ENCODE assay signal across 17 cellular contexts in genomic region chr6:140567469-140567868, GRCh38.
A peak's percentile ranks its signal among the peaks of the same experiment; 100 is the strongest.
DNase-seq lines count a peak whose midpoint lies in the region; ATAC-seq and TF ChIP-seq lines count a peak whose summit lies in the region.
"Had no signal": no experiment of that assay in that cellular context is flagged by ENCODE, and none has a peak within 500 bp of the region (broad histone marks: within the 10 kb centered on the region; RNA-seq: fewer than 3 reads in every experiment).

No MANE protein-coding gene starts in this region.

- H3K4me3 Mint-ChIP-seq in activated T-helper 1 cell treated with anti-CD3 and anti-CD28 coated beads, Interleukin-12 subunit alpha, Interleukin-12 subunit beta, Interleukin-2, Interleukin-4 antibody, amounts not matched to agents 30 ng/mL and 10 ng/mL and 1 ng/mL, durations not matched to agents 14 hours and 24 hours and 36 hours, result peak overlapping the region; percentile 44

- no peaks in the 10 kb centered on the region for H3K36me3 ChIP-seq in HEK293 (ENCODE audit: control insufficient read depth in 2 of 2, insufficient read depth in 1 of 2, low read length in 2 of 2)
- H3K36me3 ChIP-seq: BE2C, pancreas, vagina had no signal

- CTCF ChIA-PET in HEK293 (lab: Yijun Ruan, JAX), result interaction anchor here (0.6 kb wide), 2 partner anchors 11 to 381 kb away, joined by 3 to 4 read pairs; no protein-coding TSS in a partner anchor

- H3K27me3 Mint-ChIP-seq in activated T-helper 1 cell treated with anti-CD3 and anti-CD28 coated beads, Interleukin-12 subunit alpha, Interleukin-12 subunit beta, Interleukin-2, Interleukin-4 antibody, amounts not matched to agents 30 ng/mL and 10 ng/mL and 1 ng/mL, durations not matched to agents 14 hours and 24 hours and 36 hours (ENCODE audit: insufficient read depth), result peaks cover 4% of the 10 kb centered on the region

- TF ChIP-seq POLR2A in GM18505 (IDR thresholded peaks at IDR 0.05; ENCODE audit: borderline replicate concordance, extremely low read depth, insufficient read depth, insufficient read length), result no peak

- no peaks in the 10 kb centered on the region for H3K9me3 Mint-ChIP-seq in activated T-helper 1 cell treated with anti-CD3 and anti-CD28 coated beads, Interleukin-12 subunit alpha, Interleukin-12 subunit beta, Interleukin-2, Interleukin-4 antibody, amounts not matched to agents 30 ng/mL and 10 ng/mL and 1 ng/mL, durations not matched to agents 14 hours and 24 hours and 36 hours

- no peak for DNase-seq in activated T-helper 1 cell treated with anti-CD3 and anti-CD28 coated beads, Interleukin-12 subunit alpha, Interleukin-12 subunit beta, Interleukin-2, Interleukin-4 antibody, amounts not matched to agents 30 ng/mL and 10 ng/mL and 1 ng/mL, durations not matched to agents 14 hours and 24 hours and 36 hours (ENCODE audit: low spot score)
- peak; percentile 37 for DNase-seq in fibroblast of mammary gland (ENCODE audit: low read depth)
- no peak for DNase-seq in sciatic nerve (ENCODE audit: low spot score)
- DNase-seq in NOMO-1 treated with DMSO at 0.1 percent for 48 hours (lab: John Stamatoyannopoulos, UW; ENCODE audit: unreplicated experiment), result no peak
- no peak for DNase-seq in mucosa of gallbladder (ENCODE audit: low spot score)
- DNase-seq: activated effector memory CD4-positive, alpha-beta T cell treated with Interleukin-2 at 50 U/mL for 16 hours; BE2C; cerebellar nuclear complex; foreskin keratinocyte; NCI-H1436; NCI-H82; pancreas; stimulated activated CD4-positive, alpha-beta T cell treated with anti-CD3 and anti-CD28 coated beads, Interleukin-2, amount 100 ng/mL, for 48 hours; T-helper 9 cell had no signal

- peaks cover 29% of the 10 kb centered on the region for H3K4me1 Mint-ChIP-seq in activated T-helper 1 cell treated with anti-CD3 and anti-CD28 coated beads, Interleukin-12 subunit alpha, Interleukin-12 subunit beta, Interleukin-2, Interleukin-4 antibody, amounts not matched to agents 30 ng/mL and 10 ng/mL and 1 ng/mL, durations not matched to agents 14 hours and 24 hours and 36 hours (ENCODE audit: low read depth)

- H3K36me3 Mint-ChIP-seq in activated T-helper 1 cell treated with anti-CD3 and anti-CD28 coated beads, Interleukin-12 subunit alpha, Interleukin-12 subunit beta, Interleukin-2, Interleukin-4 antibody, amounts not matched to agents 30 ng/mL and 10 ng/mL and 1 ng/mL, durations not matched to agents 14 hours and 24 hours and 36 hours (ENCODE audit: low read depth), result peaks cover 4% of the 10 kb centered on the region

- peak; percentile 48 for ATAC-seq in sciatic nerve
- no peak for ATAC-seq in GM18505 (IDR thresholded peaks at IDR 0.05; ENCODE audit: unreplicated experiment)

- H3K4me3 ChIP-seq in HEK293 (ENCODE audit: low read depth, low read length) (no peak overlapping the region), fibroblast of mammary gland (ENCODE audit: control insufficient read depth, low read depth, low read length) (no peak overlapping the region)
- H3K4me3 ChIP-seq: pancreas, vagina had no signal

- POLR2A ChIA-PET in HEK293 (lab: Yijun Ruan, JAX), result no interaction called here

- H3K9me3 ChIP-seq in HEK293 (ENCODE audit: control insufficient read depth, insufficient read depth, low read depth, low read length), result no peaks in the 10 kb centered on the region
- H3K9me3 ChIP-seq: BE2C, pancreas, vagina had no signal

- H3K27ac ChIP-seq in HEK293 (ENCODE audit: extremely low read depth, low read depth, low read length), result no peak overlapping the region
- H3K27ac ChIP-seq: foreskin keratinocyte, pancreas, vagina had no signal

- intact Hi-C loops in activated T-helper 1 cell treated with anti-CD3 and anti-CD28 coated beads, Interleukin-12 subunit alpha, Interleukin-12 subunit beta, Interleukin-2, Interleukin-4 antibody, amounts not matched to agents 30 ng/mL and 10 ng/mL and 1 ng/mL, durations not matched to agents 14 hours and 24 hours and 36 hours (cut with micrococcal nuclease), result loop anchor here (1.0 kb wide), 1 partner anchor 19 kb away; no protein-coding TSS in a partner anchor
- intact Hi-C loops in sciatic nerve (cut with DNase I), result no loop called here

- TF ChIP-seq CTCF in HEK293 (tag by site-specific recombination; IDR thresholded peaks at IDR 0.05) (no peak), fibroblast of mammary gland (conservative IDR thresholded peaks at IDR 0.05; ENCODE audit: control insufficient read depth, insufficient read depth, low read depth, low read length) (no peak)

- H3K27ac Mint-ChIP-seq in activated T-helper 1 cell treated with anti-CD3 and anti-CD28 coated beads, Interleukin-12 subunit alpha, Interleukin-12 subunit beta, Interleukin-2, Interleukin-4 antibody, amounts not matched to agents 30 ng/mL and 10 ng/mL and 1 ng/mL, durations not matched to agents 14 hours and 24 hours and 36 hours, result peak overlapping the region; percentile 78

- H3K4me1 ChIP-seq in HEK293 (ENCODE audit: control insufficient read depth, insufficient read depth, low read length), result no peaks in the 10 kb centered on the region
- H3K4me1 ChIP-seq: BE2C, pancreas had no signal

TF ChIP-seq in HEK293, 187 proteins besides CTCF, POLR2A, EP300 and RAD21:
- TF ChIP-seq ATF2 (tag by site-specific recombination; IDR thresholded peaks at IDR 0.05; ENCODE audit: low read depth), result peak; percentile 67; the same call in 1 of the 2 replicates
- TF ChIP-seq ZNF280D (tag by site-specific recombination; IDR thresholded peaks at IDR 0.05), result no peak
- TF ChIP-seq ZBTB7A (tag by site-specific recombination; IDR thresholded peaks at IDR 0.05; ENCODE audit: low read depth), result no peak
